ENCODE assay signal across 11 cellular contexts in genomic region chr3:106130384-106131084, GRCh38.
A peak's percentile ranks its signal among the peaks of the same experiment; 100 is the strongest.
DNase-seq lines count a peak whose midpoint lies in the region; ATAC-seq and TF ChIP-seq lines count a peak whose summit lies in the region.
"Had no signal": no experiment of that assay in that cellular context is flagged by ENCODE, and none has a peak within 500 bp of the region (broad histone marks: within the 10 kb centered on the region; RNA-seq: fewer than 3 reads in every experiment).

No MANE protein-coding gene starts in this region.

- H3K4me1 Mint-ChIP-seq in activated naive CD8-positive, alpha-beta T cell (ENCODE audit: low read depth), result peaks cover 25% of the 10 kb centered on the region
- peaks cover 17% of the 10 kb centered on the region for H3K4me1 Mint-ChIP-seq in activated naive CD8-positive, alpha-beta T cell treated with anti-CD3 and anti-CD28 coated beads for 36 hours
- peaks cover 26% of the 10 kb centered on the region for H3K4me1 Mint-ChIP-seq in activated T-helper 1 cell treated with anti-CD3 and anti-CD28 coated beads, Interleukin-12 subunit alpha, Interleukin-12 subunit beta, Interleukin-2, Interleukin-4 antibody, amounts not matched to agents 30 ng/mL and 10 ng/mL and 1 ng/mL, durations not matched to agents 14 hours and 24 hours and 36 hours (ENCODE audit: low read depth)
- peaks cover 19% of the 10 kb centered on the region for H3K4me1 Mint-ChIP-seq in glutamatergic neuron (ENCODE audit: low read depth, unreplicated experiment)
- H3K4me1 Mint-ChIP-seq in stimulated activated naive CD8-positive, alpha-beta T cell treated with anti-CD3 and anti-CD28 coated beads, Interleukin-15, amount 100 ng/mL, for 72 hours, result peaks cover 27% of the 10 kb centered on the region

- TF ChIP-seq CTCF in glutamatergic neuron (IDR thresholded peaks at IDR 0.05; ENCODE audit: partially characterized antibody, unreplicated experiment), result no peak

- H3K9me3 Mint-ChIP-seq in activated naive CD8-positive, alpha-beta T cell (ENCODE audit: low read depth), result no peaks in the 10 kb centered on the region
- peaks cover 1% of the 10 kb centered on the region for H3K9me3 Mint-ChIP-seq in activated naive CD8-positive, alpha-beta T cell treated with anti-CD3 and anti-CD28 coated beads for 36 hours
- peaks cover 32% of the 10 kb centered on the region for H3K9me3 Mint-ChIP-seq in activated T-helper 1 cell treated with anti-CD3 and anti-CD28 coated beads, Interleukin-12 subunit alpha, Interleukin-12 subunit beta, Interleukin-2, Interleukin-4 antibody, amounts not matched to agents 30 ng/mL and 10 ng/mL and 1 ng/mL, durations not matched to agents 14 hours and 24 hours and 36 hours
- H3K9me3 Mint-ChIP-seq in glutamatergic neuron (ENCODE audit: unreplicated experiment), result peaks cover 2% of the 10 kb centered on the region
- peaks cover 9 to 12% of the 10 kb centered on the region in 2 donors for H3K9me3 Mint-ChIP-seq in stimulated activated naive CD8-positive, alpha-beta T cell treated with anti-CD3 and anti-CD28 coated beads, Interleukin-15, amount 100 ng/mL, for 72 hours
- H3K9me3 Mint-ChIP-seq: CD4-positive, alpha-beta memory T cell had no signal

- no peaks in the 10 kb centered on the region for H3K27me3 Mint-ChIP-seq in activated naive CD8-positive, alpha-beta T cell
- no peaks in the 10 kb centered on the region for H3K27me3 Mint-ChIP-seq in activated naive CD8-positive, alpha-beta T cell treated with anti-CD3 and anti-CD28 coated beads for 36 hours
- no peaks in the 10 kb centered on the region for H3K27me3 Mint-ChIP-seq in activated T-helper 1 cell treated with anti-CD3 and anti-CD28 coated beads, Interleukin-12 subunit alpha, Interleukin-12 subunit beta, Interleukin-2, Interleukin-4 antibody, amounts not matched to agents 30 ng/mL and 10 ng/mL and 1 ng/mL, durations not matched to agents 14 hours and 24 hours and 36 hours (ENCODE audit: insufficient read depth)
- no peaks in the 10 kb centered on the region for H3K27me3 Mint-ChIP-seq in glutamatergic neuron (ENCODE audit: unreplicated experiment)
- no peaks in the 10 kb centered on the region for H3K27me3 Mint-ChIP-seq in stimulated activated naive CD8-positive, alpha-beta T cell treated with anti-CD3 and anti-CD28 coated beads, Interleukin-15, amount 100 ng/mL, for 72 hours
- H3K27me3 Mint-ChIP-seq: CD4-positive, alpha-beta memory T cell had no signal

- intact Hi-C loops in activated T-helper 1 cell treated with anti-CD3 and anti-CD28 coated beads, Interleukin-12 subunit alpha, Interleukin-12 subunit beta, Interleukin-2, Interleukin-4 antibody, amounts not matched to agents 30 ng/mL and 10 ng/mL and 1 ng/mL, durations not matched to agents 14 hours and 24 hours and 36 hours (cut with micrococcal nuclease), result no loop called here
- intact Hi-C loops in posterior vena cava (cut with DNase I), result no loop called here

- peaks cover 2% of the 10 kb centered on the region for H3K36me3 Mint-ChIP-seq in activated naive CD8-positive, alpha-beta T cell
- peaks cover 2% of the 10 kb centered on the region for H3K36me3 Mint-ChIP-seq in activated naive CD8-positive, alpha-beta T cell treated with anti-CD3 and anti-CD28 coated beads for 36 hours
- peaks cover 17% of the 10 kb centered on the region for H3K36me3 Mint-ChIP-seq in activated T-helper 1 cell treated with anti-CD3 and anti-CD28 coated beads, Interleukin-12 subunit alpha, Interleukin-12 subunit beta, Interleukin-2, Interleukin-4 antibody, amounts not matched to agents 30 ng/mL and 10 ng/mL and 1 ng/mL, durations not matched to agents 14 hours and 24 hours and 36 hours (ENCODE audit: low read depth)
- H3K36me3 Mint-ChIP-seq in glutamatergic neuron (ENCODE audit: unreplicated experiment), result no peaks in the 10 kb centered on the region
- H3K36me3 Mint-ChIP-seq: CD4-positive, alpha-beta memory T cell had no signal

- H3K4me3 Mint-ChIP-seq in activated naive CD8-positive, alpha-beta T cell, result no peak overlapping the region
- no peak overlapping the region for H3K4me3 Mint-ChIP-seq in activated naive CD8-positive, alpha-beta T cell treated with anti-CD3 and anti-CD28 coated beads for 36 hours
- peak overlapping the region; percentile 37 for H3K4me3 Mint-ChIP-seq in activated T-helper 1 cell treated with anti-CD3 and anti-CD28 coated beads, Interleukin-12 subunit alpha, Interleukin-12 subunit beta, Interleukin-2, Interleukin-4 antibody, amounts not matched to agents 30 ng/mL and 10 ng/mL and 1 ng/mL, durations not matched to agents 14 hours and 24 hours and 36 hours
- H3K4me3 Mint-ChIP-seq in glutamatergic neuron (ENCODE audit: unreplicated experiment), result peak overlapping the region; percentile 32
- peak overlapping the region; percentile 59 to 69 for H3K4me3 Mint-ChIP-seq in stimulated activated naive CD8-positive, alpha-beta T cell treated with anti-CD3 and anti-CD28 coated beads, Interleukin-15, amount 100 ng/mL, for 72 hours
- H3K4me3 Mint-ChIP-seq: CD4-positive, alpha-beta memory T cell; T-helper 1 cell treated with Interleukin-12 subunit alpha and Interleukin-12 subunit beta and Interleukin-4 antibody, amounts not matched to agents 30 μg/mL and 1 μg/mL, for 36 hours had no signal

- no peak for ATAC-seq in stimulated activated naive CD8-positive, alpha-beta T cell treated with anti-CD3 and anti-CD28 coated beads, Interleukin-15, amount 100 ng/mL, for 72 hours
- no peak for ATAC-seq in GM18873 (IDR thresholded peaks at IDR 0.05; ENCODE audit: low FRiP score, unreplicated experiment)

- DNase-seq in activated naive CD8-positive, alpha-beta T cell treated with anti-CD3 and anti-CD28 coated beads for 36 hours, result no peak
- no peak for DNase-seq in activated T-helper 1 cell treated with anti-CD3 and anti-CD28 coated beads, Interleukin-12 subunit alpha, Interleukin-12 subunit beta, Interleukin-2, Interleukin-4 antibody, amounts not matched to agents 30 ng/mL and 10 ng/mL and 1 ng/mL, durations not matched to agents 14 hours and 24 hours and 36 hours (ENCODE audit: low spot score)
- no peak for DNase-seq in glutamatergic neuron
- DNase-seq in stimulated activated naive CD8-positive, alpha-beta T cell treated with anti-CD3 and anti-CD28 coated beads, Interleukin-15, amount 100 ng/mL, for 72 hours, result no peak
- DNase-seq in posterior vena cava (ENCODE audit: low spot score), result no peak
- no peak for DNase-seq in ecto neural progenitor cell (ENCODE audit: low spot score)
- DNase-seq: CD4-positive, alpha-beta memory T cell; NCI-H1048 had no signal

- peak overlapping the region; percentile 73 for H3K27ac Mint-ChIP-seq in activated naive CD8-positive, alpha-beta T cell
- no peak overlapping the region for H3K27ac Mint-ChIP-seq in activated naive CD8-positive, alpha-beta T cell treated with anti-CD3 and anti-CD28 coated beads for 36 hours
- H3K27ac Mint-ChIP-seq in activated T-helper 1 cell treated with anti-CD3 and anti-CD28 coated beads, Interleukin-12 subunit alpha, Interleukin-12 subunit beta, Interleukin-2, Interleukin-4 antibody, amounts not matched to agents 30 ng/mL and 10 ng/mL and 1 ng/mL, durations not matched to agents 14 hours and 24 hours and 36 hours, result peak overlapping the region; percentile 55
- H3K27ac Mint-ChIP-seq in glutamatergic neuron (ENCODE audit: unreplicated experiment), result peak overlapping the region; percentile 44
- H3K27ac Mint-ChIP-seq in stimulated activated naive CD8-positive, alpha-beta T cell treated with anti-CD3 and anti-CD28 coated beads, Interleukin-15, amount 100 ng/mL, for 72 hours, result peak overlapping the region; percentile 2 to 60
- H3K27ac Mint-ChIP-seq: CD4-positive, alpha-beta memory T cell; T-helper 1 cell treated with Interleukin-12 subunit alpha and Interleukin-12 subunit beta and Interleukin-4 antibody, amounts not matched to agents 30 μg/mL and 1 μg/mL, for 36 hours had no signal

Comparison
In these comparisons a context has a peak if more than half of its experiments do, and no peak if none do; other contexts are left out.
1. H3K4me3 Mint-ChIP-seq: peak in activated T-helper 1 cell treated with anti-CD3 and anti-CD28 coated beads, Interleukin-12 subunit alpha, Interleukin-12 subunit beta, Interleukin-2, Interleukin-4 antibody, amounts not matched to agents 30 ng/mL and 10 ng/mL and 1 ng/mL, durations not matched to agents 14 hours and 24 hours and 36 hours (single experiment), glutamatergic neuron (single experiment) and stimulated activated naive CD8-positive, alpha-beta T cell treated with anti-CD3 and anti-CD28 coated beads, Interleukin-15, amount 100 ng/mL, for 72 hours (2 of 2); none in activated naive CD8-positive, alpha-beta T cell (single experiment) and activated naive CD8-positive, alpha-beta T cell treated with anti-CD3 and anti-CD28 coated beads for 36 hours (single experiment).